18 cellular contexts compared by ENCODE assay signal in genomic region chr12:39074063-39074462, GRCh38.
DNase-seq lines count a peak whose midpoint lies in the region; ATAC-seq and TF ChIP-seq lines count a peak whose summit lies in the region.
"Had no signal": no experiment of that assay in that cellular context is flagged by ENCODE, and none has a peak within 500 bp of the region (broad histone marks: within the 10 kb centered on the region; RNA-seq: fewer than 3 reads in every experiment).

No MANE protein-coding gene starts in this region.

- no peaks in the 10 kb centered on the region for H3K9me3 Mint-ChIP-seq in MCF 10A (ENCODE audit: unreplicated experiment)
- H3K9me3 Mint-ChIP-seq: CD4-positive, alpha-beta T cell had no signal

- in situ Hi-C loops in mammary epithelial cell (cut with MboI; ENCODE audit: low sequenced_read_pairs in 2 of 2) = no loop called here
- in situ Hi-C loops in gastrocnemius medialis (cut with MboI; ENCODE audit: low sequenced_read_pairs in 4 of 4) = no loop called here

- H3K4me3 ChIP-seq in mammary epithelial cell (replicated peaks in 1 of 3; ENCODE audit: insufficient read depth in 1 of 3, low read depth in 2 of 3, low read length in 3 of 3) (no peak overlapping the region), PC-3 (ENCODE audit: low read length) (no peak overlapping the region), gastrocnemius medialis (no peak overlapping the region)
- H3K4me3 ChIP-seq: A549, GM23248, HAP-1 had no signal

- H3K27ac Mint-ChIP-seq in MCF 10A (ENCODE audit: low read depth, unreplicated experiment) = no peak overlapping the region
- H3K27ac Mint-ChIP-seq: CD4-positive, alpha-beta T cell had no signal

- TF ChIP-seq POLR2A in gastrocnemius medialis (IDR thresholded peaks at IDR 0.05) = no peak

- intact Hi-C loops in mammary epithelial cell (cut with micrococcal nuclease) = no loop called here
- intact Hi-C loops in MCF 10A (cut with micrococcal nuclease) = loop anchor here (10.0 kb wide), 1 partner anchor 69 kb away; no protein-coding TSS in a partner anchor
- intact Hi-C loops in PC-3 (cut with micrococcal nuclease) = loop anchor here (10.0 kb wide), 1 partner anchor 149 kb away; no protein-coding TSS in a partner anchor
- intact Hi-C loops in left colon (cut with DNase I, micrococcal nuclease) = no loop called here
- intact Hi-C loops in gastrocnemius medialis (cut with DNase I; ENCODE audit: low total_unique reads) = no loop called here

- H3K27me3 ChIP-seq in mammary epithelial cell (ENCODE audit: insufficient read depth, low read length) (no peaks in the 10 kb centered on the region), PC-3 (ENCODE audit: low read length) (no peaks in the 10 kb centered on the region), gastrocnemius medialis (no peaks in the 10 kb centered on the region)

- H3K9me3 ChIP-seq in mammary epithelial cell (replicated peaks; ENCODE audit: insufficient read depth, low read length) (no peaks in the 10 kb centered on the region), PC-3 (ENCODE audit: low read length) (no peaks in the 10 kb centered on the region), gastrocnemius medialis (no peaks in the 10 kb centered on the region)
- H3K9me3 ChIP-seq: A549, HAP-1 had no signal

- H3K9me2 ChIP-seq in PC-3 (replicated peaks; ENCODE audit: low read length) = no peaks in the 10 kb centered on the region

- DNase-seq in mammary epithelial cell = no peak
- DNase-seq in MCF 10A (ENCODE audit: unreplicated experiment) = no peak
- peak; percentile 38 for DNase-seq in PC-3
- no peak for DNase-seq in left colon
- no peak for DNase-seq in NCI-H1436 (lab: John Stamatoyannopoulos, UW)
- DNase-seq in gastrocnemius medialis = no peak
- DNase-seq: AML-193; CD4-positive, alpha-beta T cell; DMS153; DND-41; EL; GM23248 had no signal

- no peak overlapping the region for H3K4me3 Mint-ChIP-seq in MCF 10A (ENCODE audit: unreplicated experiment)
- H3K4me3 Mint-ChIP-seq: CD4-positive, alpha-beta T cell had no signal

- POLR2A ChIA-PET in MCF 10A (lab: Yijun Ruan, JAX) = interaction anchor here (0.7 kb wide), 1 partner anchor 61 kb away, joined by 3 read pairs; no protein-coding TSS in a partner anchor
- POLR2A ChIA-PET in PC-3 (lab: Charles Lee; ENCODE audit: unreplicated experiment) = no interaction called here

- no peaks in the 10 kb centered on the region for H3F3A ChIP-seq in PC-3 (ENCODE audit: low read length, unreplicated experiment)

- ATAC-seq in PC-3 (peak; percentile 21; the same call in 1 of the 2 replicates), left colon (peak; percentile 80), gastrocnemius medialis (no peak), GM21381 (IDR thresholded peaks at IDR 0.05; ENCODE audit: unreplicated experiment) (no peak)
- ATAC-seq: A549 had no signal

- H2AFZ ChIP-seq in mammary epithelial cell (ENCODE audit: low read depth, low read length) (peak overlapping the region; percentile 42), PC-3 (ENCODE audit: low read length) (no peak overlapping the region)
- H2AFZ ChIP-seq: GM23248 had no signal

- H3K27me3 Mint-ChIP-seq in MCF 10A (ENCODE audit: insufficient read depth, unreplicated experiment) = no peaks in the 10 kb centered on the region
- H3K27me3 Mint-ChIP-seq: CD4-positive, alpha-beta T cell had no signal

- H3K36me3 Mint-ChIP-seq in MCF 10A (ENCODE audit: insufficient read depth, unreplicated experiment) = no peaks in the 10 kb centered on the region

- BruUV-seq in mammary epithelial cell (replicated peaks; lab: Mats Ljungman, UMichigan) (no TSS peak), MCF 10A (replicated peaks; lab: Mats Ljungman, UMichigan) (no TSS peak), PC-3 (replicated peaks; lab: Mats Ljungman, UMichigan) (no TSS peak)

- dilution Hi-C loops in mammary epithelial cell (cut with HindIII; ENCODE audit: low sequenced_read_pairs) = no loop called here

- peaks cover 12% of the 10 kb centered on the region for H3K4me1 Mint-ChIP-seq in MCF 10A (ENCODE audit: insufficient read depth, unreplicated experiment)

- H3K9ac ChIP-seq in mammary epithelial cell (ENCODE audit: insufficient read depth, low read length) (no peak overlapping the region), PC-3 (ENCODE audit: low read length) (no peak overlapping the region)
- H3K9ac ChIP-seq: GM23248 had no signal

- CTCF ChIA-PET in mammary epithelial cell (lab: Charles Lee; ENCODE audit: low non-redundant PET) = no interaction called here
- CTCF ChIA-PET in MCF 10A (lab: Yijun Ruan, JAX) = interaction anchor here (0.6 to 1.3 kb wide), 4 partner anchors 29 to 199 kb away, joined by 3 to 8 read pairs (median 4); no protein-coding TSS in a partner anchor
- CTCF ChIA-PET in PC-3 (lab: Charles Lee) = interaction anchor here (1.0 kb wide), 1 partner anchor 153 kb away, joined by 4 read pairs; no protein-coding TSS in a partner anchor

- H4K20me1 ChIP-seq in mammary epithelial cell (ENCODE audit: insufficient read depth, low read length) = no peaks in the 10 kb centered on the region
- no peaks in the 10 kb centered on the region for H4K20me1 ChIP-seq in PC-3 (ENCODE audit: low read length)

- H3K79me2 ChIP-seq in mammary epithelial cell (ENCODE audit: insufficient read depth, low read length) = no peaks in the 10 kb centered on the region
- H3K79me2 ChIP-seq in PC-3 (ENCODE audit: low read length) = no peaks in the 10 kb centered on the region

- H3K4me1 ChIP-seq in mammary epithelial cell (ENCODE audit: insufficient read depth, low read length) (peaks cover 3% of the 10 kb centered on the region), PC-3 (ENCODE audit: insufficient read depth, low read length) (peaks cover 13% of the 10 kb centered on the region), gastrocnemius medialis (no peaks in the 10 kb centered on the region)
- H3K4me1 ChIP-seq: A549 had no signal

- no peak overlapping the region for H3K27ac ChIP-seq in mammary epithelial cell (ENCODE audit: insufficient read depth, low read depth, low read length)
- H3K27ac ChIP-seq in PC-3 (ENCODE audit: low read length) = no peak overlapping the region
- H3K27ac ChIP-seq in gastrocnemius medialis = no peak overlapping the region
- H3K27ac ChIP-seq: 22Rv1, A549, C4-2B, GM23248, HL-60 had no signal

- WGBS in mammary epithelial cell (ENCODE audit: low coverage, missing lambda C conversion rate) = 23% methylated on average over 2 of the region's 2 CpGs

- H3K4me2 ChIP-seq in mammary epithelial cell (ENCODE audit: insufficient read depth, low read depth, low read length) (no peak overlapping the region), PC-3 (ENCODE audit: low read length) (no peak overlapping the region)
- H3K4me2 ChIP-seq: A549 had no signal

- TF ChIP-seq CTCF in mammary epithelial cell (conservative IDR thresholded peaks at IDR 0.05 in 1 of 2, IDR thresholded peaks at IDR 0.05 in 1 of 2; ENCODE audit: extremely low read depth in 1 of 2, insufficient read depth in 1 of 2, low read depth in 1 of 2, low read length in 2 of 2) = no peak
- no peak for TF ChIP-seq CTCF in MCF 10A (IDR thresholded peaks at IDR 0.05; ENCODE audit: unreplicated experiment)
- no peak for TF ChIP-seq CTCF in PC-3 (conservative IDR thresholded peaks at IDR 0.05; ENCODE audit: low read depth, low read length)
- no peak for TF ChIP-seq CTCF in gastrocnemius medialis (IDR thresholded peaks at IDR 0.05 in 4 of 5, conservative IDR thresholded peaks at IDR 0.05 in 1 of 5)

- no peaks in the 10 kb centered on the region for H3K36me3 ChIP-seq in mammary epithelial cell (ENCODE audit: insufficient read depth, low read length)
- no peaks in the 10 kb centered on the region for H3K36me3 ChIP-seq in PC-3 (ENCODE audit: low read depth, low read length)
- H3K36me3 ChIP-seq in gastrocnemius medialis = no peaks in the 10 kb centered on the region
- H3K36me3 ChIP-seq: HAP-1 had no signal

Comparison
In these comparisons a context has a peak if more than half of its experiments do, and no peak if none do; other contexts are left out.
1. intact Hi-C loops: an anchor here in MCF 10A (10.0 kb wide) and PC-3 (10.0 kb wide); none called in mammary epithelial cell, left colon and gastrocnemius medialis.
2. ATAC-seq: peak in PC-3 (single experiment) and left colon (single experiment); none in gastrocnemius medialis (0 of 2) and GM21381 (single experiment).